In the genomic region with DNA sequence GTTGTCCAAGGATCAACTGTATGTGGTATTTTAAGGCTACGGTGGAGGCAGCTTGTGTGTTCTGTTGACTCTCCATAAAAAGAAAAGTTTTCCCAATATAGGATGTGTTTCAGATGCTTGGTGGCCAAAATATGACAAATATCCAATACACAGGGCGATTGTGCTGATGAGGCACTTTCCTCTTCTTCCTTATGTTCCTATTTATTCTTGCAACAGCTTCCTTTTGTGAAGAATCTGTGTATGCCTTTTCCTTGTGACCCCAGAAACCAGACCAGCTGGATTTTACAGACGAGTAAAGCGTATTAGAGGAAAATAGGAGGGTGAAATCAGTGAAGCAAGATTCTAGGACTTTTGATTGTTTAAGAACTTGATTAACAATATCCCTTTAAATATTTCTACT, we compare ENCODE assay signal across 1 cellular context.
TF ChIP-seq lines count a peak whose summit lies in the region.

No MANE protein-coding gene starts in this region.

TF ChIP-seq in K562, 482 proteins besides CTCF, POLR2A, EP300 and RAD21 (continued from another document):
- TF ChIP-seq, protein P1, sequence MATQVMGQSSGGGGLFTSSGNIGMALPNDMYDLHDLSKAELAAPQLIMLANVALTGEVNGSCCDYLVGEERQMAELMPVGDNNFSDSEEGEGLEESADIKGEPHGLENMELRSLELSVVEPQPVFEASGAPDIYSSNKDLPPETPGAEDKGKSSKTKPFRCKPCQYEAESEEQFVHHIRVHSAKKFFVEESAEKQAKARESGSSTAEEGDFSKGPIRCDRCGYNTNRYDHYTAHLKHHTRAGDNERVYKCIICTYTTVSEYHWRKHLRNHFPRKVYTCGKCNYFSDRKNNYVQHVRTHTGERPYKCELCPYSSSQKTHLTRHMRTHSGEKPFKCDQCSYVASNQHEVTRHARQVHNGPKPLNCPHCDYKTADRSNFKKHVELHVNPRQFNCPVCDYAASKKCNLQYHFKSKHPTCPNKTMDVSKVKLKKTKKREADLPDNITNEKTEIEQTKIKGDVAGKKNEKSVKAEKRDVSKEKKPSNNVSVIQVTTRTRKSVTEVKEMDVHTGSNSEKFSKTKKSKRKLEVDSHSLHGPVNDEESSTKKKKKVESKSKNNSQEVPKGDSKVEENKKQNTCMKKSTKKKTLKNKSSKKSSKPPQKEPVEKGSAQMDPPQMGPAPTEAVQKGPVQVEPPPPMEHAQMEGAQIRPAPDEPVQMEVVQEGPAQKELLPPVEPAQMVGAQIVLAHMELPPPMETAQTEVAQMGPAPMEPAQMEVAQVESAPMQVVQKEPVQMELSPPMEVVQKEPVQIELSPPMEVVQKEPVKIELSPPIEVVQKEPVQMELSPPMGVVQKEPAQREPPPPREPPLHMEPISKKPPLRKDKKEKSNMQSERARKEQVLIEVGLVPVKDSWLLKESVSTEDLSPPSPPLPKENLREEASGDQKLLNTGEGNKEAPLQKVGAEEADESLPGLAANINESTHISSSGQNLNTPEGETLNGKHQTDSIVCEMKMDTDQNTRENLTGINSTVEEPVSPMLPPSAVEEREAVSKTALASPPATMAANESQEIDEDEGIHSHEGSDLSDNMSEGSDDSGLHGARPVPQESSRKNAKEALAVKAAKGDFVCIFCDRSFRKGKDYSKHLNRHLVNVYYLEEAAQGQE (CRISPR knock-in tag; IDR thresholded peaks at IDR 0.05; ENCODE audit: low read depth): no peak
- TF ChIP-seq GABPB2 (CRISPR knock-in tag; conservative IDR thresholded peaks at IDR 0.05) (no peak), ZZZ3 (IDR thresholded peaks at IDR 0.05) (no peak), CSDE1 (IDR thresholded peaks at IDR 0.05) (no peak), HDAC2 (IDR thresholded peaks at IDR 0.05) (no peak), MAFK (IDR thresholded peaks at IDR 0.05; ENCODE audit: low read length) (peak; percentile 82), TCF7L2 (IDR thresholded peaks at IDR 0.05; ENCODE audit: low read depth, low read length) (no peak), BRD9 (IDR thresholded peaks at IDR 0.05; ENCODE audit: low read depth, partially characterized antibody) (no peak), MTF1 (CRISPR knock-in tag; IDR thresholded peaks at IDR 0.05; ENCODE audit: borderline replicate concordance) (no peak), HIVEP1 (CRISPR knock-in tag; IDR thresholded peaks at IDR 0.05) (no peak), NR2C2 (CRISPR knock-in tag; IDR thresholded peaks at IDR 0.05) (no peak), NR2C2 (tag; IDR thresholded peaks at IDR 0.05) (no peak), TAF1 (IDR thresholded peaks at IDR 0.05; ENCODE audit: control insufficient read depth, extremely low read depth, insufficient read depth, low read length, severe bottlenecking) (no peak), JUNB (CRISPR knock-in tag; conservative IDR thresholded peaks at IDR 0.05) (no peak), ZNF316 (IDR thresholded peaks at IDR 0.05) (peak; percentile 63), SMARCB1 (IDR thresholded peaks at IDR 0.05; ENCODE audit: insufficient read length, low read depth) (no peak), SETDB1 (IDR thresholded peaks at IDR 0.05; ENCODE audit: low read length) (no peak), MAFG (tag; conservative IDR thresholded peaks at IDR 0.05) (peak; percentile 56; the same call in 1 of the 2 replicates), MEF2A (IDR thresholded peaks at IDR 0.05; ENCODE audit: control insufficient read depth, low read depth, low read length) (no peak), KLF6 (CRISPR knock-in tag; IDR thresholded peaks at IDR 0.05; ENCODE audit: borderline replicate concordance) (no peak), C11orf30 (IDR thresholded peaks at IDR 0.05; ENCODE audit: low read depth) (peak; percentile 58)
- TF ChIP-seq, protein P2, sequence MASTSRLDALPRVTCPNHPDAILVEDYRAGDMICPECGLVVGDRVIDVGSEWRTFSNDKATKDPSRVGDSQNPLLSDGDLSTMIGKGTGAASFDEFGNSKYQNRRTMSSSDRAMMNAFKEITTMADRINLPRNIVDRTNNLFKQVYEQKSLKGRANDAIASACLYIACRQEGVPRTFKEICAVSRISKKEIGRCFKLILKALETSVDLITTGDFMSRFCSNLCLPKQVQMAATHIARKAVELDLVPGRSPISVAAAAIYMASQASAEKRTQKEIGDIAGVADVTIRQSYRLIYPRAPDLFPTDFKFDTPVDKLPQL (IDR thresholded peaks at IDR 0.05; ENCODE audit: extremely low read depth, insufficient read length): no peak
- TF ChIP-seq, protein P3, sequence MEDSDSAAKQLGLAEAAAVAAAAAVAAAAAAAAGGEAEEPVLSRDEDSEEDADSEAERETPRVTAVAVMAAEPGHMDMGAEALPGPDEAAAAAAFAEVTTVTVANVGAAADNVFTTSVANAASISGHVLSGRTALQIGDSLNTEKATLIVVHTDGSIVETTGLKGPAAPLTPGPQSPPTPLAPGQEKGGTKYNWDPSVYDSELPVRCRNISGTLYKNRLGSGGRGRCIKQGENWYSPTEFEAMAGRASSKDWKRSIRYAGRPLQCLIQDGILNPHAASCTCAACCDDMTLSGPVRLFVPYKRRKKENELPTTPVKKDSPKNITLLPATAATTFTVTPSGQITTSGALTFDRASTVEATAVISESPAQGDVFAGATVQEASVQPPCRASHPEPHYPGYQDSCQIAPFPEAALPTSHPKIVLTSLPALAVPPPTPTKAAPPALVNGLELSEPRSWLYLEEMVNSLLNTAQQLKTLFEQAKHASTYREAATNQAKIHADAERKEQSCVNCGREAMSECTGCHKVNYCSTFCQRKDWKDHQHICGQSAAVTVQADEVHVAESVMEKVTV (CRISPR knock-in tag; IDR thresholded peaks at IDR 0.05): no peak
- TF ChIP-seq, protein P4, sequence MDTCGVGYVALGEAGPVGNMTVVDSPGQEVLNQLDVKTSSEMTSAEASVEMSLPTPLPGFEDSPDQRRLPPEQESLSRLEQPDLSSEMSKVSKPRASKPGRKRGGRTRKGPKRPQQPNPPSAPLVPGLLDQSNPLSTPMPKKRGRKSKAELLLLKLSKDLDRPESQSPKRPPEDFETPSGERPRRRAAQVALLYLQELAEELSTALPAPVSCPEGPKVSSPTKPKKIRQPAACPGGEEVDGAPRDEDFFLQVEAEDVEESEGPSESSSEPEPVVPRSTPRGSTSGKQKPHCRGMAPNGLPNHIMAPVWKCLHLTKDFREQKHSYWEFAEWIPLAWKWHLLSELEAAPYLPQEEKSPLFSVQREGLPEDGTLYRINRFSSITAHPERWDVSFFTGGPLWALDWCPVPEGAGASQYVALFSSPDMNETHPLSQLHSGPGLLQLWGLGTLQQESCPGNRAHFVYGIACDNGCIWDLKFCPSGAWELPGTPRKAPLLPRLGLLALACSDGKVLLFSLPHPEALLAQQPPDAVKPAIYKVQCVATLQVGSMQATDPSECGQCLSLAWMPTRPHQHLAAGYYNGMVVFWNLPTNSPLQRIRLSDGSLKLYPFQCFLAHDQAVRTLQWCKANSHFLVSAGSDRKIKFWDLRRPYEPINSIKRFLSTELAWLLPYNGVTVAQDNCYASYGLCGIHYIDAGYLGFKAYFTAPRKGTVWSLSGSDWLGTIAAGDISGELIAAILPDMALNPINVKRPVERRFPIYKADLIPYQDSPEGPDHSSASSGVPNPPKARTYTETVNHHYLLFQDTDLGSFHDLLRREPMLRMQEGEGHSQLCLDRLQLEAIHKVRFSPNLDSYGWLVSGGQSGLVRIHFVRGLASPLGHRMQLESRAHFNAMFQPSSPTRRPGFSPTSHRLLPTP (IDR thresholded peaks at IDR 0.05; ENCODE audit: borderline replicate concordance, extremely low read depth, insufficient read length): no peak
- TF ChIP-seq, protein P5, sequence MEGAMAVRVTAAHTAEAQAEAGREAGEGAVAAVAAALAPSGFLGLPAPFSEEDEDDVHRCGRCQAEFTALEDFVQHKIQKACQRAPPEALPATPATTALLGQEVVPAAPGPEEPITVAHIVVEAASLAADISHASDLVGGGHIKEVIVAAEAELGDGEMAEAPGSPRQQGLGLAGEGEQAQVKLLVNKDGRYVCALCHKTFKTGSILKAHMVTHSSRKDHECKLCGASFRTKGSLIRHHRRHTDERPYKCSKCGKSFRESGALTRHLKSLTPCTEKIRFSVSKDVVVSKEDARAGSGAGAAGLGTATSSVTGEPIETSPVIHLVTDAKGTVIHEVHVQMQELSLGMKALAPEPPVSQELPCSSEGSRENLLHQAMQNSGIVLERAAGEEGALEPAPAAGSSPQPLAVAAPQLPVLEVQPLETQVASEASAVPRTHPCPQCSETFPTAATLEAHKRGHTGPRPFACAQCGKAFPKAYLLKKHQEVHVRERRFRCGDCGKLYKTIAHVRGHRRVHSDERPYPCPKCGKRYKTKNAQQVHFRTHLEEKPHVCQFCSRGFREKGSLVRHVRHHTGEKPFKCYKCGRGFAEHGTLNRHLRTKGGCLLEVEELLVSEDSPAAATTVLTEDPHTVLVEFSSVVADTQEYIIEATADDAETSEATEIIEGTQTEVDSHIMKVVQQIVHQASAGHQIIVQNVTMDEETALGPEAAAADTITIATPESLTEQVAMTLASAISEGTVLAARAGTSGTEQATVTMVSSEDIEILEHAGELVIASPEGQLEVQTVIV (CRISPR knock-in tag; IDR thresholded peaks at IDR 0.05; ENCODE audit: borderline replicate concordance): no peak
- TF ChIP-seq, protein P6, sequence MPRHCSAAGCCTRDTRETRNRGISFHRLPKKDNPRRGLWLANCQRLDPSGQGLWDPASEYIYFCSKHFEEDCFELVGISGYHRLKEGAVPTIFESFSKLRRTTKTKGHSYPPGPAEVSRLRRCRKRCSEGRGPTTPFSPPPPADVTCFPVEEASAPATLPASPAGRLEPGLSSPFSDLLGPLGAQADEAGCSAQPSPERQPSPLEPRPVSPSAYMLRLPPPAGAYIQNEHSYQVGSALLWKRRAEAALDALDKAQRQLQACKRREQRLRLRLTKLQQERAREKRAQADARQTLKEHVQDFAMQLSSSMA (CRISPR knock-in tag; IDR thresholded peaks at IDR 0.05): no peak
- TF ChIP-seq, protein P7, sequence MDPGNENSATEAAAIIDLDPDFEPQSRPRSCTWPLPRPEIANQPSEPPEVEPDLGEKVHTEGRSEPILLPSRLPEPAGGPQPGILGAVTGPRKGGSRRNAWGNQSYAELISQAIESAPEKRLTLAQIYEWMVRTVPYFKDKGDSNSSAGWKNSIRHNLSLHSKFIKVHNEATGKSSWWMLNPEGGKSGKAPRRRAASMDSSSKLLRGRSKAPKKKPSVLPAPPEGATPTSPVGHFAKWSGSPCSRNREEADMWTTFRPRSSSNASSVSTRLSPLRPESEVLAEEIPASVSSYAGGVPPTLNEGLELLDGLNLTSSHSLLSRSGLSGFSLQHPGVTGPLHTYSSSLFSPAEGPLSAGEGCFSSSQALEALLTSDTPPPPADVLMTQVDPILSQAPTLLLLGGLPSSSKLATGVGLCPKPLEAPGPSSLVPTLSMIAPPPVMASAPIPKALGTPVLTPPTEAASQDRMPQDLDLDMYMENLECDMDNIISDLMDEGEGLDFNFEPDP (CRISPR knock-in tag; IDR thresholded peaks at IDR 0.05): no peak
